In the genomic region with DNA sequence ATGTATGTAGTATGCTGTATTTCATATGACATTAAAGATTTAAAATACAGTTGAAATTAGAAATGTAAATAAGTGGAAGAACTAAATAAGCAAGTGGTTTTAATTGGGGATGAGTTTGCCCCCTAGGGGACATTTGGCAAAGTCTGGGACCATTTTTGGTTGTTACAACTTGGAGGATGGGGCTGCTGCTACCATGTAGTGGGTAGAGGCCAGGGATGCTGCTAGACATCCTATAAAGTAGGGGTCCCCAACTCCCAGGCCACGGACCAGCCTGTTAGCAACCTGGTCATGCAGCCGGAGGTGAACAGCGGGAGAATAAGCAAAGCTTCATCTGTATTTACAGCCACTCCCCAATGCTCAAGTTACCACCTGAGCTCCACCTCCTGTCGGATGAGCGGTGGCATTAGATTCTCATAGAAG, we compare ENCODE assay signal across 11 cellular contexts. TPM values are rescaled to one million over a fixed set of nuclear protein-coding genes. Genes with fewer than 3 reads are reported as not detected.
DNase-seq lines count a peak whose midpoint lies in the region; ATAC-seq and TF ChIP-seq lines count a peak whose summit lies in the region.
"Had no signal": no experiment of that assay in that cellular context is flagged by ENCODE, and none has a peak within 500 bp of the region (broad histone marks: within the 10 kb centered on the region; RNA-seq: fewer than 3 reads in every experiment).

No MANE protein-coding gene starts in this region.

- no peak for DNase-seq in stimulated activated naive CD8-positive, alpha-beta T cell treated with anti-CD3 and anti-CD28 coated beads, Interleukin-15, amount 100 ng/mL, for 72 hours
- no peak for DNase-seq in stimulated activated naive CD8-positive, alpha-beta T cell treated with anti-CD3 and anti-CD28 coated beads, Interleukin-15, Interleukin-2, amounts not matched to agents 100 U/mL and 50 U/mL, for 24 hours
- DNase-seq in Right ventricle myocardium superior (no peak), NCI-H146 treated with DMSO at 0.1 percent for 48 hours (lab: John Stamatoyannopoulos, UW; ENCODE audit: unreplicated experiment) (no peak), activated gamma-delta T cell (lab: John Stamatoyannopoulos, UW) (no peak)
- no peak for DNase-seq in activated T-cell treated with anti-CD3 and anti-CD28 coated beads, Interleukin-2, amount 50 U/mL, for 4 hours
- DNase-seq: GF-D8, NCI-H187 had no signal

- H3K79me2 ChIP-seq in SU-DHL-6 (ENCODE audit: insufficient read depth, low read length) = no peaks in the 10 kb centered on the region

- no peak overlapping the region for H3K27ac Mint-ChIP-seq in stimulated activated naive CD8-positive, alpha-beta T cell treated with anti-CD3 and anti-CD28 coated beads, Interleukin-15, amount 100 ng/mL, for 72 hours
- H3K27ac Mint-ChIP-seq: memory B cell had no signal

- H3K9me2 ChIP-seq in SU-DHL-6 (replicated peaks; ENCODE audit: insufficient read depth, low read length) = no peaks in the 10 kb centered on the region

- no peak overlapping the region for H3K4me3 Mint-ChIP-seq in stimulated activated naive CD8-positive, alpha-beta T cell treated with anti-CD3 and anti-CD28 coated beads, Interleukin-15, amount 100 ng/mL, for 72 hours
- no peak overlapping the region for H3K4me3 Mint-ChIP-seq in activated T-cell treated with anti-CD3 and anti-CD28 coated beads, Interleukin-2, amount 50 U/mL, for 4 hours
- H3K4me3 Mint-ChIP-seq: memory B cell had no signal

- peak; percentile 45 for ATAC-seq in stimulated activated naive CD8-positive, alpha-beta T cell treated with anti-CD3 and anti-CD28 coated beads, Interleukin-15, amount 100 ng/mL, for 72 hours
- ATAC-seq in stimulated activated naive CD8-positive, alpha-beta T cell treated with anti-CD3 and anti-CD28 coated beads, Interleukin-15, Interleukin-2, amounts not matched to agents 100 U/mL and 50 U/mL, for 24 hours = no peak
- ATAC-seq in Right ventricle myocardium superior (ENCODE audit: poor library complexity) (peak; percentile 45), HG03354 (IDR thresholded peaks at IDR 0.05; ENCODE audit: poor library complexity, severe bottlenecking, unreplicated experiment) (no peak)
- ATAC-seq in activated T-cell treated with anti-CD3 and anti-CD28 coated beads, Interleukin-2, amount 50 U/mL, for 4 hours = no peak

- H3K27me3 Mint-ChIP-seq in stimulated activated naive CD8-positive, alpha-beta T cell treated with anti-CD3 and anti-CD28 coated beads, Interleukin-15, amount 100 ng/mL, for 72 hours = no peaks in the 10 kb centered on the region
- H3K27me3 Mint-ChIP-seq in activated T-cell treated with anti-CD3 and anti-CD28 coated beads, Interleukin-2, amount 50 U/mL, for 4 hours (ENCODE audit: low read depth) = no peaks in the 10 kb centered on the region
- H3K27me3 Mint-ChIP-seq: memory B cell had no signal

- no peak overlapping the region for H3K9ac ChIP-seq in SU-DHL-6 (ENCODE audit: low read length)

- H3K9me3 ChIP-seq in SU-DHL-6 (ENCODE audit: insufficient read depth, low read length) = no peaks in the 10 kb centered on the region

- no peaks in the 10 kb centered on the region for H3K36me3 Mint-ChIP-seq in activated T-cell treated with anti-CD3 and anti-CD28 coated beads, Interleukin-2, amount 50 U/mL, for 4 hours (ENCODE audit: insufficient read depth)
- H3K36me3 Mint-ChIP-seq: memory B cell had no signal

- intact Hi-C loops in Right ventricle myocardium superior (cut with DNase I) = loop anchor here (2.0 kb wide), 1 partner anchor 169 kb away; no protein-coding TSS in a partner anchor

- no peak overlapping the region for H3K4me3 ChIP-seq in SU-DHL-6 (ENCODE audit: insufficient read depth, low read length, poor library complexity, severe bottlenecking)

- H3K9me3 Mint-ChIP-seq in stimulated activated naive CD8-positive, alpha-beta T cell treated with anti-CD3 and anti-CD28 coated beads, Interleukin-15, amount 100 ng/mL, for 72 hours = peaks cover 0 to 2% of the 10 kb centered on the region in 2 donors
- no peaks in the 10 kb centered on the region for H3K9me3 Mint-ChIP-seq in activated T-cell treated with anti-CD3 and anti-CD28 coated beads, Interleukin-2, amount 50 U/mL, for 4 hours
- H3K9me3 Mint-ChIP-seq: memory B cell had no signal

- peak; percentile 29 for TF ChIP-seq CTCF in SU-DHL-6 (IDR thresholded peaks at IDR 0.05; ENCODE audit: insufficient read depth, low read length, poor library complexity, severe bottlenecking)

- no peaks in the 10 kb centered on the region for H3K27me3 ChIP-seq in SU-DHL-6 (ENCODE audit: low read length)

- no peaks in the 10 kb centered on the region for H3K36me3 ChIP-seq in SU-DHL-6 (ENCODE audit: low read length)

- H3K4me2 ChIP-seq in SU-DHL-6 (ENCODE audit: low read depth, low read length, poor library complexity, severe bottlenecking) = no peak overlapping the region

- H3K27ac ChIP-seq in SU-DHL-6 (ENCODE audit: low read depth, low read length) = no peak overlapping the region

- no peaks in the 10 kb centered on the region for H4K20me1 ChIP-seq in SU-DHL-6 (ENCODE audit: low read depth, low read length)

- no peaks in the 10 kb centered on the region for H3F3A ChIP-seq in SU-DHL-6 (ENCODE audit: insufficient read depth)

- H2AFZ ChIP-seq in SU-DHL-6 (ENCODE audit: low read depth, low read length, severe bottlenecking) = no peak overlapping the region

- H3K4me1 Mint-ChIP-seq in stimulated activated naive CD8-positive, alpha-beta T cell treated with anti-CD3 and anti-CD28 coated beads, Interleukin-15, amount 100 ng/mL, for 72 hours = no peaks in the 10 kb centered on the region
- no peaks in the 10 kb centered on the region for H3K4me1 Mint-ChIP-seq in activated T-cell treated with anti-CD3 and anti-CD28 coated beads, Interleukin-2, amount 50 U/mL, for 4 hours (ENCODE audit: low read depth)
- H3K4me1 Mint-ChIP-seq: memory B cell had no signal

RNA-seq across cellular contexts. Expression of a gene that starts 27.9 kb away (rescaled TPM):
- 37.9 TPM for total RNA-seq in Right ventricle myocardium superior
- 10 to 100 TPM; 61.7 to 78.7 (median 70.2) TPM for total RNA-seq in activated T-cell treated with anti-CD3 and anti-CD28 coated beads, Interleukin-2, amount 50 U/mL, for 4 hours

RNA-seq across cellular contexts. Expression of a gene that starts 41.1 kb away (rescaled TPM):
- 8.1 TPM for total RNA-seq in Right ventricle myocardium superior
- total RNA-seq in activated T-cell treated with anti-CD3 and anti-CD28 coated beads, Interleukin-2, amount 50 U/mL, for 4 hours = 1 to 10 TPM; 2.0 to 3.2 (median 3.0) TPM

RNA-seq across cellular contexts. Expression of a gene that starts 52.8 kb away (rescaled TPM):
- 48.2 TPM for total RNA-seq in Right ventricle myocardium superior
- 1 to 10 TPM; 2.1 to 4.6 (median 2.4) TPM for total RNA-seq in activated T-cell treated with anti-CD3 and anti-CD28 coated beads, Interleukin-2, amount 50 U/mL, for 4 hours

Comparison
In these comparisons a context has a peak if more than half of its experiments do, and no peak if none do; other contexts are left out.
1. ATAC-seq: peak in stimulated activated naive CD8-positive, alpha-beta T cell treated with anti-CD3 and anti-CD28 coated beads, Interleukin-15, amount 100 ng/mL, for 72 hours (single experiment) and Right ventricle myocardium superior (single experiment); none in stimulated activated naive CD8-positive, alpha-beta T cell treated with anti-CD3 and anti-CD28 coated beads, Interleukin-15, Interleukin-2, amounts not matched to agents 100 U/mL and 50 U/mL, for 24 hours (single experiment), activated T-cell treated with anti-CD3 and anti-CD28 coated beads, Interleukin-2, amount 50 U/mL, for 4 hours (0 of 2) and HG03354 (single experiment).